ENCODE assay signal across 2 cellular contexts in genomic region chr22:35593071-35593884, GRCh38.
TF ChIP-seq lines count a peak whose summit lies in the region.

No MANE protein-coding gene starts in this region.

TF ChIP-seq in A549, 52 proteins besides CTCF, POLR2A, EP300 and RAD21:
- TF ChIP-seq POLR2AphosphoS2 (conservative IDR thresholded peaks at IDR 0.05; ENCODE audit: low read length) (no peak), SMC3 (IDR thresholded peaks at IDR 0.05) (no peak), BCL3 (IDR thresholded peaks at IDR 0.05) (no peak), CBX2 (IDR thresholded peaks at IDR 0.05; ENCODE audit: borderline replicate concordance, low read depth) (no peak), FOXS1 (CRISPR knock-in tag; IDR thresholded peaks at IDR 0.05) (no peak), TFCP2L1 (CRISPR knock-in tag; IDR thresholded peaks at IDR 0.05) (no peak)

TF ChIP-seq in IMR-90, 13 proteins besides CTCF, POLR2A, EP300 and RAD21:
- TF ChIP-seq CHD1 (IDR thresholded peaks at IDR 0.05; ENCODE audit: low read depth, low read length) (no peak), MAZ (IDR thresholded peaks at IDR 0.05; ENCODE audit: borderline replicate concordance, low read depth, low read length) (no peak), RCOR1 (IDR thresholded peaks at IDR 0.05; ENCODE audit: insufficient replicate concordance, low read length) (no peak), USF2 (IDR thresholded peaks at IDR 0.05; ENCODE audit: low read depth, low read length) (no peak), MAFK (IDR thresholded peaks at IDR 0.05; ENCODE audit: low read depth, low read length) (no peak), ELK1 (IDR thresholded peaks at IDR 0.05; ENCODE audit: borderline replicate concordance, low read depth, low read length) (no peak), CEBPB (IDR thresholded peaks at IDR 0.05; ENCODE audit: low read depth, low read length) (no peak), NFE2L2 (IDR thresholded peaks at IDR 0.05; ENCODE audit: low read depth, low read length) (no peak), SMC3 (IDR thresholded peaks at IDR 0.05; ENCODE audit: low read depth, low read length) (no peak), BHLHE40 (IDR thresholded peaks at IDR 0.05; ENCODE audit: low read depth, low read length) (no peak), FOS (IDR thresholded peaks at IDR 0.05; ENCODE audit: low read depth, low read length) (no peak), RFX5 (IDR thresholded peaks at IDR 0.05; ENCODE audit: low read depth, low read length) (no peak), MXI1 (IDR thresholded peaks at IDR 0.05; ENCODE audit: borderline replicate concordance, low read depth, low read length) (no peak)
